10 cellular contexts compared by ENCODE assay signal in the genomic region with DNA sequence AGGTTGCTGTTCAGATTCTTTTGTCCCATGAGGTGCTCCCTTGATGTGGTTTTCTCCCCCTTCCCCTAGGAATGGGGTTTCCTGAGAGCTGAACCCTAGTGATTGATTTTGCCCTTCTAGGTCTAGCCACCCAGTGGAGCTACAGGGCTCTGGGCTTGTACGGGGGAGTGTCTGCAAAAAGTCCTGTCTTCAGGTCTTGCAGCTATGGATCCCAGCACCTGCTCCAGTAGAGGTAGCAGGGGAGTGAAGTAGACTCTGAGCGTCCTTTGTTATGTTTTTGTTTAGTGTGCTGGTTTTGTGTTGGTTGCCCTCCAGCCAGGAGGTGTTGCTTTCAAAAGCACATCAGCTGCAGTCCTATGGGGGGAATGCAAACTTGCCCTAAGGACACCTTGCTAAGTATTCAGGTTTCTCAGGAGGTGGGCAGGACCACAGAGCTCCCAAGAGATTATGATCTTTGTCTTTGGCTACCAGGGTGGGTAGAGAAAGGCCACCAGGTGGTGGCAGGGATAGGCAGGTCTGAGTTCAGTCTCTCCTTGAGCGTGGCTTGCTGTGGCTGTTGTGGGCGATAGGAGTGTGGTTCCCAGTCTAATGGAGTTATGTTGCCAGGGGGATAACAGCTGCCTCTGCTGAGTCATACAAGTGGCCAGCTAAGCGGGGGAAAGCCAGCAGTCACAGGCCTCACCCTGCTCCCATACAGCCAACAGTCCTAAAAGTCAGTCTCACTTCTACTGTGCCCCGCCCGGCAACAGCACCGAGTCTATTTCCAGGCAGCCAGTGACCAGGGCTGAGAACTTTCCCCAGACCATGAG.
DNase-seq lines count a peak whose midpoint lies in the region; ATAC-seq, FAIRE-seq and TF ChIP-seq lines count a peak whose summit lies in the region.
"Had no signal": no experiment of that assay in that cellular context is flagged by ENCODE, and none has a peak within 500 bp of the region (broad histone marks: within the 10 kb centered on the region; RNA-seq: fewer than 3 reads in every experiment).

No MANE protein-coding gene starts in this region.

- DNase-seq in CD1c-positive myeloid dendritic cell (ENCODE audit: extremely low spot score) (peak; percentile 1), LoVo (ENCODE audit: low spot score) (peak; percentile 59), astrocyte (ENCODE audit: low read depth) (peak; percentile 92), left kidney (ENCODE audit: low read depth, low spot score) (peak; percentile 8)
- no peak for DNase-seq in stimulated activated naive CD4-positive, alpha-beta T cell (lab: John Stamatoyannopoulos, UW)
- DNase-seq: cerebellar nuclear complex; stimulated activated CD4-positive, alpha-beta T cell treated with anti-CD3 and anti-CD28 coated beads, Interleukin-12 subunit alpha, Interleukin-12 subunit beta, amount 100 ng/mL, for 4 hours had no signal

- no peaks in the 10 kb centered on the region for H3K9me3 ChIP-seq in astrocyte (ENCODE audit: insufficient read depth, low read depth, low read length)

- no peak for ATAC-seq in GM19467 (IDR thresholded peaks at IDR 0.05; ENCODE audit: unreplicated experiment)
- no peak for ATAC-seq in HG02763 (IDR thresholded peaks at IDR 0.05; ENCODE audit: unreplicated experiment)
- no peak for ATAC-seq in HG03025 (IDR thresholded peaks at IDR 0.05; ENCODE audit: low FRiP score, unreplicated experiment)

- peak overlapping the region; percentile 33 for H3K27ac ChIP-seq in astrocyte (ENCODE audit: low read depth, low read length)

- FAIRE-seq in astrocyte (lab: Jason Lieb, UNC), result no peak

- no peak for TF ChIP-seq CTCF in astrocyte (IDR thresholded peaks at IDR 0.05; ENCODE audit: insufficient read depth, low read depth, low read length)

- no peaks in the 10 kb centered on the region for H3K27me3 Mint-ChIP-seq in astrocyte (ENCODE audit: low read depth, unreplicated experiment)

- H3K79me2 ChIP-seq in astrocyte (ENCODE audit: insufficient read depth, low read length), result no peaks in the 10 kb centered on the region

- H3K27me3 ChIP-seq in astrocyte (ENCODE audit: insufficient read depth, low read length), result no peaks in the 10 kb centered on the region

- peak overlapping the region; percentile 38 for H3K4me2 ChIP-seq in astrocyte (ENCODE audit: low read length)

- peaks cover 19% of the 10 kb centered on the region for H3K9me3 Mint-ChIP-seq in astrocyte (ENCODE audit: unreplicated experiment)

- H3K4me1 Mint-ChIP-seq in astrocyte (ENCODE audit: low read depth, unreplicated experiment), result peaks cover 9% of the 10 kb centered on the region

- H3K4me3 Mint-ChIP-seq in astrocyte (ENCODE audit: unreplicated experiment), result no peak overlapping the region

- peak overlapping the region; percentile 93 for H3K27ac Mint-ChIP-seq in astrocyte (ENCODE audit: unreplicated experiment)

- H3K4me1 ChIP-seq in astrocyte (ENCODE audit: insufficient read depth, low read length), result peaks cover 9% of the 10 kb centered on the region

- no peaks in the 10 kb centered on the region for H3K36me3 Mint-ChIP-seq in astrocyte (ENCODE audit: low read depth, unreplicated experiment)

- H2AFZ ChIP-seq in astrocyte (ENCODE audit: low read depth, low read length), result peak overlapping the region; percentile 13

- H3K4me3 ChIP-seq in astrocyte (ENCODE audit: insufficient read depth, low read depth, low read length), result no peak overlapping the region

- no peak overlapping the region for H3K9ac ChIP-seq in astrocyte (ENCODE audit: low read length)

- no peaks in the 10 kb centered on the region for H3K36me3 ChIP-seq in astrocyte (ENCODE audit: insufficient read depth, low read length)

- no peaks in the 10 kb centered on the region for H4K20me1 ChIP-seq in astrocyte (ENCODE audit: insufficient read depth, low read length)

Comparison
In these comparisons a context has a peak if more than half of its experiments do, and no peak if none do; other contexts are left out.
1. DNase-seq: peak in CD1c-positive myeloid dendritic cell (single experiment), LoVo (single experiment), astrocyte (single experiment) and left kidney (single experiment); none in stimulated activated naive CD4-positive, alpha-beta T cell (0 of 6).